ENCODE assay signal across 9 cellular contexts in genomic region chr18:22683196-22683676, GRCh38.
DNase-seq lines count a peak whose midpoint lies in the region; ATAC-seq, FAIRE-seq and TF ChIP-seq lines count a peak whose summit lies in the region.
"Had no signal": no experiment of that assay in that cellular context is flagged by ENCODE, and none has a peak within 500 bp of the region (broad histone marks: within the 10 kb centered on the region; RNA-seq: fewer than 3 reads in every experiment).

No MANE protein-coding gene starts in this region.

- H3K9me3 ChIP-seq in endothelial cell of umbilical vein (replicated peaks; ENCODE audit: control insufficient read depth, insufficient read depth, low read length), result no peaks in the 10 kb centered on the region
- no peaks in the 10 kb centered on the region for H3K9me3 ChIP-seq in mucosa of stomach (ENCODE audit: control insufficient read depth, low read length)

- H3K4me2 ChIP-seq in endothelial cell of umbilical vein (ENCODE audit: insufficient read depth, low read length), result peak overlapping the region; percentile 29

- no peak for ATAC-seq in activated CD4-positive, CD25-positive, alpha-beta regulatory T cell treated with anti-CD3 and anti-CD28 coated beads, Interleukin-2, amount 50 U/mL, for 24 hours
- ATAC-seq: activated T-helper 17 cell treated with anti-CD3 and anti-CD28 coated beads, Interleukin-2, amount 50 U/mL, for 72 hours had no signal

- H3K4me3 ChIP-seq in endothelial cell of umbilical vein (replicated peaks in 1 of 3; ENCODE audit: insufficient read depth in 1 of 3, low read depth in 1 of 3, low read length in 3 of 3), result no peak overlapping the region
- peak overlapping the region; percentile 15 for H3K4me3 ChIP-seq in mucosa of stomach (ENCODE audit: low read length)

- H4K20me1 ChIP-seq in endothelial cell of umbilical vein (replicated peaks; ENCODE audit: control insufficient read depth, extremely low read depth, insufficient read depth, low read length), result no peaks in the 10 kb centered on the region

- POLR2A ChIA-PET in endothelial cell of umbilical vein (lab: Charles Lee), result no interaction called here

- no peak for TF ChIP-seq POLR2A in endothelial cell of umbilical vein (IDR thresholded peaks at IDR 0.05; ENCODE audit: low read depth, low read length)

- H3K27ac ChIP-seq in endothelial cell of umbilical vein (ENCODE audit: insufficient read depth, low read depth, low read length), result no peak overlapping the region

- no peaks in the 10 kb centered on the region for H3K36me3 ChIP-seq in endothelial cell of umbilical vein (ENCODE audit: control insufficient read depth in 2 of 2, extremely low read depth in 1 of 2, insufficient read depth in 2 of 2, low read length in 2 of 2)
- no peaks in the 10 kb centered on the region for H3K36me3 ChIP-seq in mucosa of stomach (ENCODE audit: control insufficient read depth, insufficient read depth, low read length)

- FAIRE-seq in endothelial cell of umbilical vein (lab: Jason Lieb, UNC) (peak; percentile 68), GM19239 (lab: Jason Lieb, UNC) (no peak)

- intact Hi-C loops in endothelial cell of umbilical vein (cut with micrococcal nuclease), result no loop called here

- H3K4me1 ChIP-seq in endothelial cell of umbilical vein (ENCODE audit: control insufficient read depth, extremely low read depth, insufficient read depth, low read length) (peaks cover 8% of the 10 kb centered on the region), mucosa of stomach (ENCODE audit: control insufficient read depth, insufficient read depth, low read length) (peaks cover 52% of the 10 kb centered on the region)

- BruUV-seq in endothelial cell of umbilical vein (replicated peaks; lab: Mats Ljungman, UMichigan), result no TSS peak

- TF ChIP-seq CTCF in endothelial cell of umbilical vein (IDR thresholded peaks at IDR 0.05; ENCODE audit: extremely low read depth in 1 of 2, insufficient read depth in 1 of 2, low read depth in 1 of 2, low read length in 2 of 2), result no peak

- CTCF ChIA-PET in endothelial cell of umbilical vein (lab: Charles Lee), result no interaction called here

- H2AFZ ChIP-seq in endothelial cell of umbilical vein (ENCODE audit: low read depth, low read length), result peak overlapping the region; percentile 74

- no peaks in the 10 kb centered on the region for H3K79me2 ChIP-seq in endothelial cell of umbilical vein (ENCODE audit: control insufficient read depth, insufficient read depth, low read length)

- dilution Hi-C loops in endothelial cell of umbilical vein (cut with MboI; ENCODE audit: extremely low pct_ligation_motif_present, low sequenced_read_pairs), result no loop called here

- no peaks in the 10 kb centered on the region for H3K9me1 ChIP-seq in endothelial cell of umbilical vein (replicated peaks; ENCODE audit: control insufficient read depth, extremely low read depth, insufficient read depth, low read length)

- H3K27me3 ChIP-seq in endothelial cell of umbilical vein (ENCODE audit: control insufficient read depth in 2 of 2, insufficient read depth in 2 of 2, low read length in 2 of 2) (no peaks in the 10 kb centered on the region), mucosa of stomach (ENCODE audit: control insufficient read depth, insufficient read depth, low read length) (no peaks in the 10 kb centered on the region)

- peak overlapping the region; percentile 2 for H3K9ac ChIP-seq in endothelial cell of umbilical vein (replicated peaks; ENCODE audit: extremely low read depth, insufficient read depth, low read length)
- peak overlapping the region; percentile 42 for H3K9ac ChIP-seq in mucosa of stomach (ENCODE audit: low read length)

- DNase-seq in COLO668 (lab: John Stamatoyannopoulos, UW; ENCODE audit: unreplicated experiment), result peak; percentile 94
- peak; percentile 47 for DNase-seq in NCI-H2196 treated with DMSO at 0.1 percent for 48 hours (lab: John Stamatoyannopoulos, UW; ENCODE audit: unreplicated experiment)
- peak; percentile 58 for DNase-seq in endothelial cell of umbilical vein (ENCODE audit: low read depth, low spot score)
- DNase-seq in activated T-cell treated with anti-CD3 and anti-CD28 coated beads, Interleukin-2, amount 50 U/mL, for 1 hour, result no peak
- DNase-seq in activated CD4-positive, alpha-beta T cell treated with anti-CD3 and anti-CD28 coated beads for 4 hours, result no peak
- no peak for DNase-seq in GM19239 (ENCODE audit: insufficient read length, low spot score)

TF ChIP-seq in endothelial cell of umbilical vein, 7 proteins besides CTCF, POLR2A, EP300 and RAD21:
- no peak for TF ChIP-seq JUN (IDR thresholded peaks at IDR 0.05; ENCODE audit: borderline replicate concordance, insufficient read depth, insufficient read length, low read depth)
- TF ChIP-seq EZH2 (IDR thresholded peaks at IDR 0.05; ENCODE audit: borderline replicate concordance, low read depth, low read length, severe bottlenecking), result no peak
- TF ChIP-seq POLR2AphosphoS5 (IDR thresholded peaks at IDR 0.05; ENCODE audit: insufficient read depth, low read depth, low read length), result no peak
- no peak for TF ChIP-seq GATA2 (IDR thresholded peaks at IDR 0.05; ENCODE audit: insufficient read depth, insufficient read length, low read depth, low read length)
- no peak for TF ChIP-seq MYC (IDR thresholded peaks at IDR 0.05; ENCODE audit: low read depth, low read length)
- TF ChIP-seq FOS (IDR thresholded peaks at IDR 0.05; ENCODE audit: borderline replicate concordance, insufficient read depth, low read length), result no peak
- no peak for TF ChIP-seq MAX (IDR thresholded peaks at IDR 0.05; ENCODE audit: insufficient read depth, insufficient read length)

Comparison
In these comparisons a context has a peak if more than half of its experiments do, and no peak if none do; other contexts are left out.
1. DNase-seq: peak in COLO668 (single experiment), NCI-H2196 treated with DMSO at 0.1 percent for 48 hours (single experiment) and endothelial cell of umbilical vein (single experiment); none in activated T-cell treated with anti-CD3 and anti-CD28 coated beads, Interleukin-2, amount 50 U/mL, for 1 hour (single experiment), activated CD4-positive, alpha-beta T cell treated with anti-CD3 and anti-CD28 coated beads for 4 hours (0 of 2) and GM19239 (single experiment).